In the genomic region with DNA sequence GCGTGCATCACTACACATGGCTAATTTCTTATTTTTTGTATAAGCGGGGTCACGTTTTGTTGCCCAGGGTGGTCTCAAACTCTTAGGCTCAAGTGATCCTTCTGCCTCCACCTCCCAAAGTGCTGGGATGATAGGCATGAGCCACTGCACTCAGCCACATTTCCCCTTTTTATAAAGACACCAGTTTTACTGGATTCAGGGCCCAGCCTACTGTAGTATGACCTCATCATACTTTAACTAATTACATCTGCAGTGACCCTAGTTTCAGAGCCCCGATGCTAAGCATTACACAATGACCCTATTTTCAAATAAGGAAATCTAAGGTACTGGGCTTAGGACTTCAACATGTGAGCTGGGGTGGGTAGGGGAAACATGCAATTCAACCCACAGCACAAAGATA, we compare ENCODE assay signal across 31 cellular contexts.
"Had no signal": no experiment of that assay in that cellular context is flagged by ENCODE, and none has a peak within 500 bp of the region (broad histone marks: within the 10 kb centered on the region; RNA-seq: fewer than 3 reads in every experiment).

No MANE protein-coding gene starts in this region.

- H3K27ac ChIP-seq: brain microvascular endothelial cell, SJSA1 had no signal

- DNase-seq: activated CD4-positive, alpha-beta T cell treated with anti-CD3 and anti-CD28 coated beads, Interleukin-2, amount 10 ng/mL, durations not matched to agents 24 days and 14 days; activated CD4-positive, alpha-beta T cell treated with anti-CD3 and anti-CD28 coated beads, Interleukin-2, amount 50 U/mL, for 4 hours; activated CD8-positive, alpha-beta T cell treated with anti-CD3 and anti-CD28 coated beads for 36 hours; activated effector memory CD4-positive, alpha-beta T cell treated with anti-CD3 and anti-CD28 coated beads, Interleukin-2, amount 50 U/mL, for 16 hours; activated naive CD4-positive, alpha-beta T cell; activated naive CD4-positive, alpha-beta T cell treated with anti-CD3 and anti-CD28 coated beads, Interleukin-2, amount 50 U/mL, for 16 hours; activated naive CD8-positive, alpha-beta T cell treated with anti-CD3 and anti-CD28 coated beads for 36 hours; activated T-cell treated with anti-CD3 and anti-CD28 coated beads, Interleukin-2, amount 50 U/mL, for 1 hour; activated T-cell treated with anti-CD3 and anti-CD28 coated beads, Interleukin-2, amount 50 U/mL, for 72 hours; amniotic stem cell; aorta; brain microvascular endothelial cell; central memory CD4-positive, alpha-beta T cell; Kasumi-1; KG1; MG63; NCI-H1092; NCI-H1436 treated with DMSO at 0.1 percent for 48 hours; NCI-H1694 treated with DMSO at 0.1 percent for 48 hours; NCI-H2029; NCI-H345; NCI-H526; NCI-H748 treated with DMSO at 0.1 percent for 48 hours; OCI-M1; Right ventricle myocardium superior; SK-N-SH; SW 1271; T-helper 1 cell; T-helper 2 cell; T1000 had no signal

- H3K36me3 ChIP-seq: brain microvascular endothelial cell, MG63, SJSA1 had no signal

- H3K27me3 ChIP-seq: brain microvascular endothelial cell, MG63, SJSA1 had no signal

- H3K9me3 ChIP-seq: MG63, SJSA1, SK-N-SH had no signal

- H3K4me3 ChIP-seq: MG63, SJSA1 had no signal
